In genomic region chr20:7285918-7286556, GRCh38 we compare ENCODE assay signal across 8 cellular contexts.
A peak's percentile ranks its signal among the peaks of the same experiment; 100 is the strongest.
DNase-seq lines count a peak whose midpoint lies in the region; ATAC-seq and TF ChIP-seq lines count a peak whose summit lies in the region.

No MANE protein-coding gene starts in this region.

- 30% methylated on average over 4 of the region's 9 CpGs for WGBS in mesenchymal stem cell
- WGBS in upper lobe of left lung, 2 donors, result 14 to 20% methylated on average over 9 of the region's 9 CpGs

- H3K4me1 Mint-ChIP-seq in activated T-cell treated with anti-CD3 and anti-CD28 coated beads, Interleukin-2, amount 50 U/mL, for 4 hours (ENCODE audit: low read depth), result no peaks in the 10 kb centered on the region
- H3K4me1 Mint-ChIP-seq in endothelial cell (ENCODE audit: unreplicated experiment), result no peaks in the 10 kb centered on the region

- H4K8ac ChIP-seq in mesenchymal stem cell (ENCODE audit: low read length), result no peak overlapping the region

- H3K4me3 Mint-ChIP-seq in activated T-cell treated with anti-CD3 and anti-CD28 coated beads, Interleukin-2, amount 50 U/mL, for 4 hours, result no peak overlapping the region
- H3K4me3 Mint-ChIP-seq in endothelial cell (ENCODE audit: unreplicated experiment), result no peak overlapping the region

- H2BK12ac ChIP-seq in mesenchymal stem cell (ENCODE audit: low read length in 2 of 2), result no peak overlapping the region

- no peaks in the 10 kb centered on the region for H3K36me3 Mint-ChIP-seq in activated T-cell treated with anti-CD3 and anti-CD28 coated beads, Interleukin-2, amount 50 U/mL, for 4 hours (ENCODE audit: insufficient read depth)
- H3K36me3 Mint-ChIP-seq in endothelial cell (ENCODE audit: low read depth, unreplicated experiment), result no peaks in the 10 kb centered on the region

- H3K4me1 ChIP-seq in mesenchymal stem cell (ENCODE audit: control insufficient read depth, insufficient read depth, low read depth, low read length) (no peaks in the 10 kb centered on the region), upper lobe of left lung (no peaks in the 10 kb centered on the region)

- H3K14ac ChIP-seq in mesenchymal stem cell (ENCODE audit: low read length in 2 of 2), result no peak overlapping the region

- H3K27me3 ChIP-seq in mesenchymal stem cell (ENCODE audit: control insufficient read depth in 1 of 2, insufficient read depth in 1 of 2, low read length in 2 of 2), result peaks cover 0 to 5% of the 10 kb centered on the region in 2 experiments
- H3K27me3 ChIP-seq in upper lobe of left lung, result no peaks in the 10 kb centered on the region

- TF ChIP-seq EP300 in upper lobe of left lung (IDR thresholded peaks at IDR 0.05), result no peak

- H3K27ac ChIP-seq in SK-N-MC, result no peak overlapping the region
- no peak overlapping the region for H3K27ac ChIP-seq in mesenchymal stem cell (ENCODE audit: low read length, poor library complexity, severe bottlenecking)
- H3K27ac ChIP-seq in upper lobe of left lung, result no peak overlapping the region

- H3K9ac ChIP-seq in SK-N-MC (ENCODE audit: insufficient read length) (no peak overlapping the region), mesenchymal stem cell (ENCODE audit: low read length) (peak overlapping the region; percentile 31)

- H4K91ac ChIP-seq in mesenchymal stem cell (ENCODE audit: low read length), result no peak overlapping the region

- H3K4me2 ChIP-seq in mesenchymal stem cell (ENCODE audit: low read length, poor library complexity, severe bottlenecking), result no peak overlapping the region

- POLR2A ChIA-PET in HEK293T (lab: Yijun Ruan, JAX), result no interaction called here

- H3K79me1 ChIP-seq in mesenchymal stem cell (replicated peaks; ENCODE audit: low read length, poor library complexity, severe bottlenecking), result no peaks in the 10 kb centered on the region

- H3K9me3 ChIP-seq in SK-N-MC (ENCODE audit: low read depth, low read length) (no peaks in the 10 kb centered on the region), mesenchymal stem cell (ENCODE audit: control insufficient read depth, low read length) (no peaks in the 10 kb centered on the region), upper lobe of left lung (no peaks in the 10 kb centered on the region)

- H2BK15ac ChIP-seq in mesenchymal stem cell (ENCODE audit: low read depth, poor library complexity, severe bottlenecking), result no peak overlapping the region

- no peak overlapping the region for H2AK5ac ChIP-seq in mesenchymal stem cell (ENCODE audit: low read length, severe bottlenecking)

- no peak for TF ChIP-seq POLR2A in upper lobe of left lung (IDR thresholded peaks at IDR 0.05)

- H3K9me3 Mint-ChIP-seq in activated T-cell treated with anti-CD3 and anti-CD28 coated beads, Interleukin-2, amount 50 U/mL, for 4 hours, result no peaks in the 10 kb centered on the region
- no peaks in the 10 kb centered on the region for H3K9me3 Mint-ChIP-seq in endothelial cell (ENCODE audit: unreplicated experiment)

- H3K27ac Mint-ChIP-seq in endothelial cell (ENCODE audit: unreplicated experiment), result no peak overlapping the region

- no peaks in the 10 kb centered on the region for H3K27me3 Mint-ChIP-seq in activated T-cell treated with anti-CD3 and anti-CD28 coated beads, Interleukin-2, amount 50 U/mL, for 4 hours (ENCODE audit: low read depth)
- no peaks in the 10 kb centered on the region for H3K27me3 Mint-ChIP-seq in endothelial cell (ENCODE audit: unreplicated experiment)

- no peak overlapping the region for H2BK5ac ChIP-seq in mesenchymal stem cell (ENCODE audit: low read depth, low read length, poor library complexity, severe bottlenecking)

- H3K36me3 ChIP-seq in SK-N-MC (ENCODE audit: insufficient read depth, low read length), result no peaks in the 10 kb centered on the region
- H3K36me3 ChIP-seq in mesenchymal stem cell (ENCODE audit: control insufficient read depth in 1 of 2, insufficient read depth in 2 of 2, low read depth in 1 of 2, low read length in 2 of 2), result no peaks in the 10 kb centered on the region
- H3K36me3 ChIP-seq in upper lobe of left lung, result no peaks in the 10 kb centered on the region

- H2AFZ ChIP-seq in mesenchymal stem cell (ENCODE audit: low read depth, low read length), result no peak overlapping the region

- peak overlapping the region; percentile 37; the same call in 1 of the 2 replicates for H3K4me3 ChIP-seq in SK-N-MC
- no peak overlapping the region for H3K4me3 ChIP-seq in mesenchymal stem cell (ENCODE audit: insufficient read depth in 1 of 2, low read depth in 1 of 2, low read length in 2 of 2)
- no peak overlapping the region for H3K4me3 ChIP-seq in upper lobe of left lung

- H3K4ac ChIP-seq in mesenchymal stem cell (ENCODE audit: low read depth in 1 of 2, low read length in 2 of 2), result no peak overlapping the region

- TF ChIP-seq CTCF in endothelial cell (IDR thresholded peaks at IDR 0.05; ENCODE audit: unreplicated experiment) (peak; percentile 90), upper lobe of left lung (IDR thresholded peaks at IDR 0.05) (peak in 5 of 6 experiments; percentile 44 to 78 (median 68))

- CTCF ChIA-PET in HEK293T (lab: Yijun Ruan, JAX), result interaction anchor here (0.5 to 1.2 kb wide), 10 partner anchors 8 to 518 kb away, joined by 3 to 6 read pairs (median 3); no protein-coding TSS in a partner anchor

- H3K18ac ChIP-seq in mesenchymal stem cell (ENCODE audit: low read depth in 1 of 2, low read length in 2 of 2), result no peak overlapping the region

- DNase-seq in activated T-cell treated with anti-CD3 and anti-CD28 coated beads for 24 hours (ENCODE audit: low read depth) (peak; percentile 1), HEK293T (ENCODE audit: extremely low spot score) (peak; percentile 49), NCI-H128 (lab: John Stamatoyannopoulos, UW; ENCODE audit: unreplicated experiment) (peak; percentile 57), SK-N-MC (ENCODE audit: low read depth, low spot score) (peak; percentile 91), endothelial cell (ENCODE audit: low spot score) (peak; percentile 76), mesenchymal stem cell (peak; percentile 75), upper lobe of left lung (peak in 1 of 2 donors; percentile 73)
- DNase-seq in activated T-cell treated with anti-CD3 and anti-CD28 coated beads, Interleukin-2, amount 50 U/mL, for 4 hours, result no peak

- H2BK120ac ChIP-seq in mesenchymal stem cell (ENCODE audit: low read depth, low read length), result no peak overlapping the region

- no peak overlapping the region for H3K23ac ChIP-seq in mesenchymal stem cell (ENCODE audit: low read length in 2 of 2)

- no peak for ATAC-seq in activated T-cell treated with anti-CD3 and anti-CD28 coated beads, Interleukin-2, amount 50 U/mL, for 4 hours
- peak; percentile 76 to 89 for ATAC-seq in upper lobe of left lung (ENCODE audit: low FRiP score in 2 of 2)

TF ChIP-seq in HEK293T, 16 proteins besides CTCF, POLR2A, EP300 and RAD21:
- TF ChIP-seq, protein P1, sequence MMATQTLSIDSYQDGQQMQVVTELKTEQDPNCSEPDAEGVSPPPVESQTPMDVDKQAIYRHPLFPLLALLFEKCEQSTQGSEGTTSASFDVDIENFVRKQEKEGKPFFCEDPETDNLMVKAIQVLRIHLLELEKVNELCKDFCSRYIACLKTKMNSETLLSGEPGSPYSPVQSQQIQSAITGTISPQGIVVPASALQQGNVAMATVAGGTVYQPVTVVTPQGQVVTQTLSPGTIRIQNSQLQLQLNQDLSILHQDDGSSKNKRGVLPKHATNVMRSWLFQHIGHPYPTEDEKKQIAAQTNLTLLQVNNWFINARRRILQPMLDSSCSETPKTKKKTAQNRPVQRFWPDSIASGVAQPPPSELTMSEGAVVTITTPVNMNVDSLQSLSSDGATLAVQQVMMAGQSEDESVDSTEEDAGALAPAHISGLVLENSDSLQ (IDR thresholded peaks at IDR 0.05), result no peak
- no peak for TF ChIP-seq ZNF384 (IDR thresholded peaks at IDR 0.05)
- no peak for TF ChIP-seq SUZ12 (IDR thresholded peaks at IDR 0.05)

Comparison
In these comparisons a context has a peak if more than half of its experiments do, and no peak if none do; other contexts are left out.
1. ATAC-seq: peak in upper lobe of left lung (2 of 2); none in activated T-cell treated with anti-CD3 and anti-CD28 coated beads, Interleukin-2, amount 50 U/mL, for 4 hours (0 of 2).